ENCODE assay signal across 9 cellular contexts in the genomic region with DNA sequence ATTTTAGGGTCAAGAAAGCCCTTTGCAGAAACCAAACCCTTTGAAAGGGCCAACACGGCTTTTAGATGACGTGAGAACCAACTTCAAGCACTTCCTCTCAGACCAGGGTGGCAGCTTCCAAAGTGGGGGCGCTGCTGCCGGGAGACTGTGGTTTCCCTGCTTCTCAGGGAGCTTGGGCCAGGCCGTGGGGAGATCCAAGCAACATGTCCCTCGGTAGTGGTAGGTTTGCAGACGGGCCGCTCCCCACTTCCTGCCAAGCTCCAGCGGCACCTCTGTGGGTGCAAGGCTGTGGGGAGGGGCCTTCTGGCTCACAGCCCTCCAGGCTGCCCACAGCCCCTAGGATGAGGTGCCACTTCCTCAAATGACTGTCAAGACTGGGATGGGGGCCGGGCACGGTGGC.
DNase-seq lines count a peak whose midpoint lies in the region; ATAC-seq and TF ChIP-seq lines count a peak whose summit lies in the region.
"Had no signal": no experiment of that assay in that cellular context is flagged by ENCODE, and none has a peak within 500 bp of the region (broad histone marks: within the 10 kb centered on the region; RNA-seq: fewer than 3 reads in every experiment).

No MANE protein-coding gene starts in this region.

- H3K27ac Mint-ChIP-seq in activated T-cell treated with anti-CD3 and anti-CD28 coated beads, Interleukin-2, amount 50 U/mL, for 24 hours, result peak overlapping the region; percentile 37
- H3K27ac Mint-ChIP-seq in naive B cell, result peak overlapping the region; percentile 94 to 98 (median 97)
- no peak overlapping the region for H3K27ac Mint-ChIP-seq in endothelial cell (ENCODE audit: unreplicated experiment)

- no peak overlapping the region for H3K4me3 ChIP-seq in NB4 (ENCODE audit: low read depth, low read length)
- H3K4me3 ChIP-seq: prostate gland had no signal

- H3K4me3 Mint-ChIP-seq in activated T-cell treated with anti-CD3 and anti-CD28 coated beads, Interleukin-2, amount 50 U/mL, for 24 hours, result no peak overlapping the region
- peak overlapping the region; percentile 50 to 89 (median 82) for H3K4me3 Mint-ChIP-seq in naive B cell
- H3K4me3 Mint-ChIP-seq in endothelial cell (ENCODE audit: unreplicated experiment), result no peak overlapping the region

- no peak for TF ChIP-seq POLR2A in NB4 (IDR thresholded peaks at IDR 0.05; ENCODE audit: extremely low read depth, insufficient read length)

- DNase-seq in CD1c-positive myeloid dendritic cell (ENCODE audit: extremely low spot score) (peak; percentile 79), NB4 (ENCODE audit: low read depth) (peak; percentile 99), naive B cell (peak; percentile 56), retina (no peak), endothelial cell (ENCODE audit: low spot score) (no peak), 8988T (no peak)
- DNase-seq in activated T-cell treated with anti-CD3 and anti-CD28 coated beads, Interleukin-2, amount 50 U/mL, for 24 hours, result peak; percentile 63

- H3K9me3 Mint-ChIP-seq in activated T-cell treated with anti-CD3 and anti-CD28 coated beads, Interleukin-2, amount 50 U/mL, for 24 hours, result no peaks in the 10 kb centered on the region
- H3K9me3 Mint-ChIP-seq in naive B cell (no peaks in the 10 kb centered on the region), endothelial cell (ENCODE audit: unreplicated experiment) (no peaks in the 10 kb centered on the region)

- ATAC-seq in naive B cell (ENCODE audit: low read depth in 2 of 2), result peak; percentile 55 to 57
- no peak for ATAC-seq in HG03159 (IDR thresholded peaks at IDR 0.05; ENCODE audit: unreplicated experiment)

- no peak for TF ChIP-seq CTCF in NB4 (IDR thresholded peaks at IDR 0.05; ENCODE audit: low read depth, low read length)
- TF ChIP-seq CTCF in endothelial cell (IDR thresholded peaks at IDR 0.05; ENCODE audit: unreplicated experiment), result no peak

- H3K4me1 Mint-ChIP-seq in activated T-cell treated with anti-CD3 and anti-CD28 coated beads, Interleukin-2, amount 50 U/mL, for 24 hours (ENCODE audit: low read depth), result peaks cover 41% of the 10 kb centered on the region
- H3K4me1 Mint-ChIP-seq in naive B cell (peaks cover 65 to 88% (median 88%) of the 10 kb centered on the region in 3 donors), endothelial cell (ENCODE audit: unreplicated experiment) (peaks cover 4% of the 10 kb centered on the region)

- no peaks in the 10 kb centered on the region for H3K36me3 Mint-ChIP-seq in activated T-cell treated with anti-CD3 and anti-CD28 coated beads, Interleukin-2, amount 50 U/mL, for 24 hours (ENCODE audit: low read depth)
- H3K36me3 Mint-ChIP-seq in naive B cell (no peaks in the 10 kb centered on the region), endothelial cell (ENCODE audit: low read depth, unreplicated experiment) (peaks cover 4% of the 10 kb centered on the region)

- no peaks in the 10 kb centered on the region for H3K27me3 Mint-ChIP-seq in activated T-cell treated with anti-CD3 and anti-CD28 coated beads, Interleukin-2, amount 50 U/mL, for 24 hours
- no peaks in the 10 kb centered on the region for H3K27me3 Mint-ChIP-seq in naive B cell
- H3K27me3 Mint-ChIP-seq in endothelial cell (ENCODE audit: unreplicated experiment), result peaks cover 9% of the 10 kb centered on the region

Comparison
In these comparisons a context has a peak if more than half of its experiments do, and no peak if none do; other contexts are left out.
1. DNase-seq: peak in CD1c-positive myeloid dendritic cell (single experiment), NB4 (single experiment), activated T-cell treated with anti-CD3 and anti-CD28 coated beads, Interleukin-2, amount 50 U/mL, for 24 hours (single experiment) and naive B cell (single experiment); none in retina (single experiment), endothelial cell (single experiment) and 8988T (single experiment).
2. H3K4me3 Mint-ChIP-seq: peak in naive B cell (8 of 8); none in activated T-cell treated with anti-CD3 and anti-CD28 coated beads, Interleukin-2, amount 50 U/mL, for 24 hours (single experiment) and endothelial cell (single experiment).